In genomic region chr9:124270504-124271335, GRCh38 we compare ENCODE assay signal across 12 cellular contexts. TPM values are rescaled to one million over a fixed set of nuclear protein-coding genes. Genes with fewer than 3 reads are reported as not detected.
DNase-seq lines count a peak whose midpoint lies in the region; ATAC-seq and TF ChIP-seq lines count a peak whose summit lies in the region.
"Had no signal": no experiment of that assay in that cellular context is flagged by ENCODE, and none has a peak within 500 bp of the region (broad histone marks: within the 10 kb centered on the region; RNA-seq: fewer than 3 reads in every experiment).

No MANE protein-coding gene starts in this region.

- no peak overlapping the region for H2BK20ac ChIP-seq in H9 (ENCODE audit: low read depth, low read length, poor library complexity, severe bottlenecking)

- no peak overlapping the region for H2BK120ac ChIP-seq in H9 (ENCODE audit: low read depth, low read length, poor library complexity, severe bottlenecking)

- H2AK5ac ChIP-seq in H9 (ENCODE audit: insufficient read length, low read length), result no peak overlapping the region

- H3K23ac ChIP-seq in H9 (ENCODE audit: insufficient read length, low read depth, low read length), result no peak overlapping the region

- H3K27me3 ChIP-seq in H9 (ENCODE audit: insufficient read depth, low read length) (no peaks in the 10 kb centered on the region), SU-DHL-6 (ENCODE audit: low read length) (no peaks in the 10 kb centered on the region), layer of hippocampus (ENCODE audit: control insufficient read depth, insufficient read depth, low read length) (no peaks in the 10 kb centered on the region)

- no peaks in the 10 kb centered on the region for H3K27me3 Mint-ChIP-seq in H9 (ENCODE audit: low read depth)

- no peaks in the 10 kb centered on the region for H3K36me3 ChIP-seq in SU-DHL-6 (ENCODE audit: low read length)

- no peak overlapping the region for H2AFZ ChIP-seq in H9 (ENCODE audit: low read length)
- no peak overlapping the region for H2AFZ ChIP-seq in SU-DHL-6 (ENCODE audit: low read depth, low read length, severe bottlenecking)

- no peak overlapping the region for H2BK5ac ChIP-seq in H9 (ENCODE audit: insufficient read length, low read length)

- intact Hi-C loops in sciatic nerve (cut with DNase I), result no loop called here

- no peak overlapping the region for H3K4me3 ChIP-seq in SU-DHL-6 (ENCODE audit: insufficient read depth, low read length, poor library complexity, severe bottlenecking)

- H4K8ac ChIP-seq in H9 (replicated peaks; ENCODE audit: insufficient read length, low read depth, low read length), result no peak overlapping the region

- no peaks in the 10 kb centered on the region for H3K79me1 ChIP-seq in H9 (ENCODE audit: insufficient read depth, low read depth, low read length, poor library complexity, severe bottlenecking)

- H3K9ac ChIP-seq in H9 (ENCODE audit: extremely low read depth, insufficient read length, low read length), result no peak overlapping the region
- peak overlapping the region; percentile 28 for H3K9ac ChIP-seq in SU-DHL-6 (ENCODE audit: low read length)

- TF ChIP-seq CTCF in H9 (conservative IDR thresholded peaks at IDR 0.05) (no peak), SU-DHL-6 (IDR thresholded peaks at IDR 0.05; ENCODE audit: insufficient read depth, low read length, poor library complexity, severe bottlenecking) (no peak)

- peaks cover 13% of the 10 kb centered on the region for H3F3A ChIP-seq in SU-DHL-6 (ENCODE audit: insufficient read depth)

- peak overlapping the region; percentile 47 to 91 (median 52); a peak in 3 of 7 replicates for H3K27ac Mint-ChIP-seq in H9
- H3K27ac Mint-ChIP-seq in activated naive CD4-positive, alpha-beta T cell treated with anti-CD3 and anti-CD28 coated beads, Interleukin-2, amount 50 U/mL, for 72 hours, result no peak overlapping the region
- H3K27ac Mint-ChIP-seq: activated T-cell treated with anti-CD3 and anti-CD28 coated beads, Interleukin-2, amount 50 U/mL, for 72 hours had no signal

- H3K4ac ChIP-seq in H9 (ENCODE audit: low read depth, low read length), result no peak overlapping the region

- H3K79me2 ChIP-seq in H9 (ENCODE audit: insufficient read depth, low read length) (no peaks in the 10 kb centered on the region; the same call in 1 of the 2 replicates), SU-DHL-6 (ENCODE audit: insufficient read depth, low read length) (peaks cover 100% of the 10 kb centered on the region)

- peak; percentile 61 for ATAC-seq in sciatic nerve
- no peak for ATAC-seq in activated naive CD4-positive, alpha-beta T cell treated with anti-CD3 and anti-CD28 coated beads, Interleukin-2, amount 50 U/mL, for 72 hours
- ATAC-seq in HG03469 (IDR thresholded peaks at IDR 0.05; ENCODE audit: unreplicated experiment), result no peak
- no peak for ATAC-seq in GM21515 (IDR thresholded peaks at IDR 0.05; ENCODE audit: unreplicated experiment)
- ATAC-seq: activated T-cell treated with anti-CD3 and anti-CD28 coated beads, Interleukin-2, amount 50 U/mL, for 72 hours had no signal

- no peaks in the 10 kb centered on the region for H3K23me2 ChIP-seq in H9 (ENCODE audit: insufficient read length, low read depth, low read length, poor library complexity, severe bottlenecking)

- no peaks in the 10 kb centered on the region for H3K9me3 ChIP-seq in H9 (ENCODE audit: control insufficient read depth, low read depth, low read length)
- no peaks in the 10 kb centered on the region for H3K9me3 ChIP-seq in SU-DHL-6 (ENCODE audit: insufficient read depth, low read length)

- no peaks in the 10 kb centered on the region for H3K36me3 Mint-ChIP-seq in H9 (ENCODE audit: insufficient read depth in 1 of 3, low read depth in 3 of 3)
- H3K36me3 Mint-ChIP-seq in activated naive CD4-positive, alpha-beta T cell treated with anti-CD3 and anti-CD28 coated beads, Interleukin-2, amount 50 U/mL, for 72 hours, result no peaks in the 10 kb centered on the region

- WGBS in H9 (ENCODE audit: extremely low coverage, insufficient read length, low lambda C conversion rate), result no CpG with 5 or more reads among the region's 14 CpGs

- no peak overlapping the region for H3K56ac ChIP-seq in H9 (ENCODE audit: insufficient read length, low read depth, low read length)

- no peak for DNase-seq in H9
- peak; percentile 80 for DNase-seq in sciatic nerve (ENCODE audit: low spot score)
- DNase-seq in activated CD8-positive, alpha-beta memory T cell treated with anti-CD3 and anti-CD28 coated beads for 24 hours, result no peak
- no peak for DNase-seq in activated naive CD4-positive, alpha-beta T cell treated with anti-CD3 and anti-CD28 coated beads, Interleukin-2, amount 50 U/mL, for 72 hours (ENCODE audit: low spot score in 2 of 2)
- DNase-seq: activated T-cell treated with anti-CD3 and anti-CD28 coated beads, Interleukin-2, amount 50 U/mL, for 72 hours; head of caudate nucleus; Kasumi-1 had no signal

- H3K4me1 Mint-ChIP-seq in H9, result peaks cover 8 to 29% of the 10 kb centered on the region in 2 experiments

- H3K14ac ChIP-seq in H9 (ENCODE audit: insufficient read depth, low read length), result peak overlapping the region; percentile 50; the same call in 1 of the 2 replicates

- H2BK12ac ChIP-seq in H9 (ENCODE audit: insufficient read length, low read depth, low read length), result no peak overlapping the region

- H4K20me1 ChIP-seq in H9 (ENCODE audit: control insufficient read depth, insufficient read depth, insufficient read length) (no peaks in the 10 kb centered on the region), SU-DHL-6 (ENCODE audit: low read depth, low read length) (peaks cover 31% of the 10 kb centered on the region; the same call in 1 of the 2 replicates)

- H2BK15ac ChIP-seq in H9 (ENCODE audit: low read depth, low read length), result no peak overlapping the region

- no peaks in the 10 kb centered on the region for H3K9me3 Mint-ChIP-seq in H9
- H3K9me3 Mint-ChIP-seq in activated naive CD4-positive, alpha-beta T cell treated with anti-CD3 and anti-CD28 coated beads, Interleukin-2, amount 50 U/mL, for 72 hours, result no peaks in the 10 kb centered on the region
- H3K9me3 Mint-ChIP-seq: activated T-cell treated with anti-CD3 and anti-CD28 coated beads, Interleukin-2, amount 50 U/mL, for 72 hours; neural crest cell had no signal

- H3K9me2 ChIP-seq in SU-DHL-6 (replicated peaks; ENCODE audit: insufficient read depth, low read length), result no peaks in the 10 kb centered on the region

- no peaks in the 10 kb centered on the region for H3K4me1 ChIP-seq in H9 (ENCODE audit: insufficient read depth, low read length)

- no peak overlapping the region for H4K91ac ChIP-seq in H9 (ENCODE audit: insufficient read length, low read depth, low read length)

- no peak overlapping the region for H4K5ac ChIP-seq in H9 (ENCODE audit: insufficient read length, low read depth, low read length)

- H3K27ac ChIP-seq in H9 (ENCODE audit: insufficient read length, low read depth, low read length) (no peak overlapping the region), SU-DHL-6 (ENCODE audit: low read depth, low read length) (peak overlapping the region; percentile 74), layer of hippocampus (ENCODE audit: low read depth, low read length) (peak overlapping the region; percentile 30)

- no peak overlapping the region for H3T11ph ChIP-seq in H9 (ENCODE audit: low read length)

- no peak overlapping the region for H3K4me3 Mint-ChIP-seq in H9
- H3K4me3 Mint-ChIP-seq: activated T-cell treated with anti-CD3 and anti-CD28 coated beads, Interleukin-2, amount 50 U/mL, for 72 hours; neural crest cell had no signal

- H3K18ac ChIP-seq in H9 (ENCODE audit: insufficient read length, low read depth, low read length), result no peak overlapping the region

- no peak overlapping the region for H3K4me2 ChIP-seq in H9 (ENCODE audit: insufficient read depth, insufficient read length, low read length)
- peak overlapping the region; percentile 39 for H3K4me2 ChIP-seq in SU-DHL-6 (ENCODE audit: low read depth, low read length, poor library complexity, severe bottlenecking)

RNA-seq across cellular contexts. Expression of gene NEK6, which starts 13.0 kb away (rescaled TPM):
- 13.7 and 14.3 TPM in 2 replicates for total RNA-seq in H9 (2021)
- total RNA-seq in sciatic nerve, result 103 TPM
- 1 to 10 TPM; 3.1 to 5.4 TPM for total RNA-seq in activated naive CD4-positive, alpha-beta T cell treated with anti-CD3 and anti-CD28 coated beads, Interleukin-2, amount 50 U/mL, for 72 hours

Comparison
In these comparisons a context has a peak if more than half of its experiments do, and no peak if none do; other contexts are left out.
1. H3K27ac Mint-ChIP-seq: peak in H9 (3 of 3); none in activated naive CD4-positive, alpha-beta T cell treated with anti-CD3 and anti-CD28 coated beads, Interleukin-2, amount 50 U/mL, for 72 hours (0 of 2).